ENCODE assay signal across 8 cellular contexts in the genomic region with DNA sequence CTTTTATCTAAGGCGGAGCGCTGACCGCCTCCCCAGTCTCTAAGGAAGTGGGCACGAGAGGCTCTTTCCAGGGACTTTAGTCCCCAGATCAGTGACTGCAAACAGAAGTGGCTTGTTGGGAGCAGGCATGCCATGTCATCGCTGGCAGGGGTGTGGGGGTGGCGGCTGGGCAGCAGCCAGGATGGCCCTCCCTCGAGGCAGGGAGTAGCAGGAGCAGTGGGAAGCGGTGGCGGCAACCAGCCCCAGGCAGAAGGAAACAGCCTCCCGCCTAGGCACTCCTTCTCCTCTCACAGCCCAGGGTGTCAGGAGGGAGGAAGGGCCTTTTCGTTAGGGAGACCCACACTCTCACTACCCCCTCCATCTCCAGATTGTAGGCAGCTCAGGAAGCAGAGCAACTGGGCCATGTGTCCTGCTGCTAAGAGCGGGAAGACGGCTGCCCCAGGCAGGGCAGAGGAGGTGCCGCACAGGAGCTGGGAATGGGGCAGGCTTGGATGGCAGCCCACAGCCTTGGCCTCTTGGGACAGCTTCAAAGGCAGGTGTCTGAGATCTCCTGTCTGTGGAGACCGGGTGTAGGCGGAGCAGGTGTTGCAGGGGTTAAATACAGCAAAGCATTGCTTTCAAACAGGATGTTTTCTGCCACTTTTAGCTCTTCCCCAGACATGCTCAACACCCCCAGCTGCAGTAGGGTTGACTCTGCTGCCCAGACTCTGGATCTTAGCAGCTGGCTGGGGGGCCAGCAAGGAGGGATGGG. TPM values are rescaled to one million over a fixed set of nuclear protein-coding genes. Genes with fewer than 3 reads are reported as not detected.
DNase-seq lines count a peak whose midpoint lies in the region; ATAC-seq and TF ChIP-seq lines count a peak whose summit lies in the region.

No MANE protein-coding gene starts in this region.

- H3K9me3 ChIP-seq in sigmoid colon (no peaks in the 10 kb centered on the region), Caco-2 (no peaks in the 10 kb centered on the region)

- intact Hi-C loops in sigmoid colon (cut with DNase I) (no loop called here), Caco-2 (cut with micrococcal nuclease; ENCODE audit: unreplicated experiment) (no loop called here)

- H3K36me3 ChIP-seq in sigmoid colon (no peaks in the 10 kb centered on the region), Caco-2 (ENCODE audit: control insufficient read depth, insufficient read depth, low read length) (no peaks in the 10 kb centered on the region)

- CTCF ChIA-PET in Caco-2 (lab: Charles Lee), result no interaction called here

- peak overlapping the region; percentile 86 for H3K4me3 Mint-ChIP-seq in activated naive CD4-positive, alpha-beta T cell treated with anti-CD3 and anti-CD28 coated beads, Interleukin-2, amount 50 U/mL, for 24 hours
- H3K4me3 Mint-ChIP-seq in Caco-2 (ENCODE audit: unreplicated experiment), result no peak overlapping the region

- no peak for TF ChIP-seq CTCF in sigmoid colon (IDR thresholded peaks at IDR 0.05)
- no peak for TF ChIP-seq CTCF in Caco-2 (IDR thresholded peaks at IDR 0.05; ENCODE audit: insufficient read depth in 1 of 2, low read depth in 1 of 2, low read length in 1 of 2, severe bottlenecking in 1 of 2, unreplicated experiment in 1 of 2)

- POLR2A ChIA-PET in Caco-2 (lab: Charles Lee), result no interaction called here

- peaks cover 61% of the 10 kb centered on the region for H3K4me1 Mint-ChIP-seq in activated naive CD4-positive, alpha-beta T cell treated with anti-CD3 and anti-CD28 coated beads, Interleukin-2, amount 50 U/mL, for 24 hours
- H3K4me1 Mint-ChIP-seq in Caco-2 (ENCODE audit: low read depth, unreplicated experiment), result peaks cover 20% of the 10 kb centered on the region

- H3K27me3 ChIP-seq in sigmoid colon, result no peaks in the 10 kb centered on the region
- H3K27me3 ChIP-seq in Caco-2 (replicated peaks; ENCODE audit: control insufficient read depth, insufficient read depth, low read length), result no peaks in the 10 kb centered on the region

- H3K27ac ChIP-seq in sigmoid colon, result no peak overlapping the region

- H3K4me3 ChIP-seq in sigmoid colon (no peak overlapping the region), Caco-2 (ENCODE audit: low read depth, low read length) (no peak overlapping the region)

- H3K27ac Mint-ChIP-seq in activated naive CD4-positive, alpha-beta T cell treated with anti-CD3 and anti-CD28 coated beads, Interleukin-2, amount 50 U/mL, for 24 hours, result peak overlapping the region; percentile 84
- no peak overlapping the region for H3K27ac Mint-ChIP-seq in Caco-2 (ENCODE audit: unreplicated experiment)

- ATAC-seq in GM18505 (IDR thresholded peaks at IDR 0.05; ENCODE audit: unreplicated experiment) (peak; percentile 68), GM21825 (IDR thresholded peaks at IDR 0.05; ENCODE audit: unreplicated experiment) (peak; percentile 76)

- WGBS in sigmoid colon, 2 donors, result 30 to 37% methylated on average over 16 of the region's 16 CpGs

- no peak for TF ChIP-seq EP300 in sigmoid colon (IDR thresholded peaks at IDR 0.05)

- DNase-seq in NCI-H1092 treated with DMSO at 0.1 percent for 48 hours (lab: John Stamatoyannopoulos, UW) (peak; percentile 68), sigmoid colon (peak; percentile 64), NCI-H748 (lab: John Stamatoyannopoulos, UW; ENCODE audit: unreplicated experiment) (no peak), NCI-H82 (lab: John Stamatoyannopoulos, UW) (no peak), Caco-2 (no peak)

- BruUV-seq in Caco-2 (replicated peaks; lab: Mats Ljungman, UMichigan), result no TSS peak

- TF ChIP-seq POLR2A in GM18505 (IDR thresholded peaks at IDR 0.05; ENCODE audit: borderline replicate concordance, extremely low read depth, insufficient read depth, insufficient read length) (no peak), sigmoid colon (IDR thresholded peaks at IDR 0.05) (no peak)

- peaks cover 13% of the 10 kb centered on the region for H3K36me3 Mint-ChIP-seq in activated naive CD4-positive, alpha-beta T cell treated with anti-CD3 and anti-CD28 coated beads, Interleukin-2, amount 50 U/mL, for 24 hours
- no peaks in the 10 kb centered on the region for H3K36me3 Mint-ChIP-seq in Caco-2 (ENCODE audit: insufficient read depth, unreplicated experiment)

- no peaks in the 10 kb centered on the region for H3K27me3 Mint-ChIP-seq in activated naive CD4-positive, alpha-beta T cell treated with anti-CD3 and anti-CD28 coated beads, Interleukin-2, amount 50 U/mL, for 24 hours
- H3K27me3 Mint-ChIP-seq in Caco-2 (ENCODE audit: insufficient read depth, unreplicated experiment), result no peaks in the 10 kb centered on the region

- no peaks in the 10 kb centered on the region for H3K9me3 Mint-ChIP-seq in activated naive CD4-positive, alpha-beta T cell treated with anti-CD3 and anti-CD28 coated beads, Interleukin-2, amount 50 U/mL, for 24 hours
- no peaks in the 10 kb centered on the region for H3K9me3 Mint-ChIP-seq in Caco-2 (ENCODE audit: unreplicated experiment)

- no peaks in the 10 kb centered on the region for H3K4me1 ChIP-seq in sigmoid colon
- H3K4me1 ChIP-seq in Caco-2, result peaks cover 8% of the 10 kb centered on the region; the same call in 1 of the 2 replicates

RNA-seq across cellular contexts. Expression of a gene that starts 21.8 kb away (rescaled TPM):
- total RNA-seq in sigmoid colon (1 to 10 TPM in 3 of 4 donors, under 1 TPM in 1; 0.71 to 2.5 (median 1.5) TPM), Caco-2 (2022) (13.6 and 15.4 TPM in 2 replicates)
- polyA plus RNA-seq in sigmoid colon, result 10 to 100 TPM; 36.0 to 69.1 (median 60.5) TPM

Comparison
In these comparisons a context has a peak if more than half of its experiments do, and no peak if none do; other contexts are left out.
1. DNase-seq: peak in NCI-H1092 treated with DMSO at 0.1 percent for 48 hours (single experiment) and sigmoid colon (single experiment); none in NCI-H748 (single experiment), NCI-H82 (single experiment) and Caco-2 (0 of 2).